Comparison of ENCODE assay signal across 9 cellular contexts in the genomic region with DNA sequence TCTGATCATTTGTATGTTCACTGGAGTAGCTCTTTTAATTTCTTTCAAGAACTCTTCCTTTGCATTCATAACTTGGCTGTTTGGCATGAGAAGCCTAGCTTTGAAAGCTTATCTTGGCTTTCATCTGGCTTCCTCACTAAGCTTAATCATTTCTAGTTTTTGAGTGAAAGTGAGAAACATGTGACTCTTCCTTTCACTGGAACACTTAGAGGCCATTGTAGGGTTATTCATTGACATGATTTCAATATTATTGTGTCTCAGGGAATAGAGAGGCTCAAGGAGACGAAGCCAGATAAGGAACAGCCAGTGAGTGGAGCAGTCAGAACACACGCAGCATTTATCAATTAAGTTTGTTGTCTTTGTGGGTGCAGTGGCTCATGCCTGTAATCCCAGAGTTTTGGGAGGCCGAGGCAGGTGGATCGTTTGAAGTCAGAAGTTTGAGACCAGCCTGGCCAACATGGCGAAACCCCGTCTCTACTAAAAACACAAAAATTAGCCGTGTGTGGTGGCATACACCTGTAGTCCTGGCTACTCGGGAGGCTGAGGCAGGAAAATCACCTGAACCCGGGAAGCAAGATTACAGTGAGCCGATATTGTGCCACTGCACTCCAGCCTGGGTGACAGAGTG.
A peak's percentile ranks its signal among the peaks of the same experiment; 100 is the strongest.
DNase-seq lines count a peak whose midpoint lies in the region; ATAC-seq and TF ChIP-seq lines count a peak whose summit lies in the region.
"Had no signal": no experiment of that assay in that cellular context is flagged by ENCODE, and none has a peak within 500 bp of the region (broad histone marks: within the 10 kb centered on the region; RNA-seq: fewer than 3 reads in every experiment).

No MANE protein-coding gene starts in this region.

- CTCF ChIA-PET in activated CD4-positive, alpha-beta memory T cell treated with anti-CD3 and anti-CD28 coated beads for 36 hours (lab: Charles Lee) = interaction anchor here (0.8 to 1.4 kb wide), 4 partner anchors 17 to 98 kb away, joined by 3 to 10 read pairs (median 6); no protein-coding TSS in a partner anchor
- CTCF ChIA-PET in activated CD4-positive, alpha-beta memory T cell treated with anti-CD3 and anti-CD28 coated beads, Interleukin-2, amount 10 ng/mL, durations not matched to agents 7 days and 5 days (lab: Charles Lee) = interaction anchor here (0.6 kb wide), 1 partner anchor 271 kb away, joined by 4 read pairs; no protein-coding TSS in a partner anchor
- CTCF ChIA-PET in PC-9 (lab: Charles Lee) = no interaction called here

- H3K4me3 ChIP-seq in PC-9 (no peak overlapping the region), neural progenitor cell (no peak overlapping the region)

- H3K9me2 ChIP-seq in PC-9 (ENCODE audit: insufficient read depth) = no peaks in the 10 kb centered on the region

- H4K20me1 ChIP-seq in PC-9 (ENCODE audit: insufficient read depth) = no peaks in the 10 kb centered on the region
- no peaks in the 10 kb centered on the region for H4K20me1 ChIP-seq in neural progenitor cell (ENCODE audit: low read depth)

- H3K36me3 ChIP-seq in PC-9 (ENCODE audit: low read depth) (no peaks in the 10 kb centered on the region), neural progenitor cell (no peaks in the 10 kb centered on the region)

- ATAC-seq in HG02763 (IDR thresholded peaks at IDR 0.05; ENCODE audit: unreplicated experiment) = peak; percentile 49
- ATAC-seq in activated naive CD8-positive, alpha-beta T cell treated with anti-CD3 and anti-CD28 coated beads, Interleukin-2, amount 10 ng/mL, durations not matched to agents 7 days and 5 days (ENCODE audit: low read depth) = peak; percentile 27

- peak overlapping the region; percentile 10 for H3K27ac Mint-ChIP-seq in activated CD4-positive, alpha-beta memory T cell treated with anti-CD3 and anti-CD28 coated beads for 36 hours
- H3K27ac Mint-ChIP-seq in activated CD4-positive, alpha-beta memory T cell treated with anti-CD3 and anti-CD28 coated beads, Interleukin-2, amount 10 ng/mL, durations not matched to agents 7 days and 5 days = no peak overlapping the region
- peak overlapping the region; percentile 33 for H3K27ac Mint-ChIP-seq in activated naive CD8-positive, alpha-beta T cell treated with anti-CD3 and anti-CD28 coated beads, Interleukin-2, amount 10 ng/mL, durations not matched to agents 7 days and 5 days
- H3K27ac Mint-ChIP-seq in neural progenitor cell = no peak overlapping the region

- H3K9me3 ChIP-seq in PC-9 (ENCODE audit: insufficient read depth, low read depth) (peaks cover 8% of the 10 kb centered on the region), neural progenitor cell (ENCODE audit: low read depth) (no peaks in the 10 kb centered on the region)

- no peak for DNase-seq in activated CD4-positive, alpha-beta memory T cell treated with anti-CD3 and anti-CD28 coated beads for 36 hours
- DNase-seq in activated CD4-positive, alpha-beta memory T cell treated with anti-CD3 and anti-CD28 coated beads, Interleukin-2, amount 10 ng/mL, durations not matched to agents 7 days and 5 days = no peak
- no peak for DNase-seq in activated naive CD8-positive, alpha-beta T cell treated with anti-CD3 and anti-CD28 coated beads, Interleukin-2, amount 10 ng/mL, durations not matched to agents 7 days and 5 days
- DNase-seq in renal cortical epithelial cell (ENCODE audit: low read depth) (peak; percentile 96), AML-193 (lab: John Stamatoyannopoulos, UW) (no peak), PC-9 (no peak), neural progenitor cell (ENCODE audit: low spot score) (no peak)
- DNase-seq: activated CD4-positive, alpha-beta T cell treated with anti-CD3 and anti-CD28 coated beads, Interleukin-2, amount 50 U/mL, for 1 hour had no signal

- H3K27ac ChIP-seq in PC-9 (no peak overlapping the region), neural progenitor cell (no peak overlapping the region)

- no peak overlapping the region for H3K4me2 ChIP-seq in PC-9
- H3K4me2 ChIP-seq in neural progenitor cell = no peak overlapping the region

- H3F3A ChIP-seq in PC-9 (ENCODE audit: insufficient read depth, low read depth) (peaks cover 3% of the 10 kb centered on the region; the same call in 1 of the 2 replicates), neural progenitor cell (ENCODE audit: low read depth) (no peaks in the 10 kb centered on the region)

- TF ChIP-seq CTCF in PC-9 (conservative IDR thresholded peaks at IDR 0.05) (no peak), neural progenitor cell (IDR thresholded peaks at IDR 0.05) (no peak)

- H3K9me3 Mint-ChIP-seq in activated CD4-positive, alpha-beta memory T cell treated with anti-CD3 and anti-CD28 coated beads for 36 hours = peaks cover 5% of the 10 kb centered on the region
- peaks cover 5% of the 10 kb centered on the region for H3K9me3 Mint-ChIP-seq in activated CD4-positive, alpha-beta memory T cell treated with anti-CD3 and anti-CD28 coated beads, Interleukin-2, amount 10 ng/mL, durations not matched to agents 7 days and 5 days
- peaks cover 8% of the 10 kb centered on the region for H3K9me3 Mint-ChIP-seq in activated naive CD8-positive, alpha-beta T cell treated with anti-CD3 and anti-CD28 coated beads, Interleukin-2, amount 10 ng/mL, durations not matched to agents 7 days and 5 days
- H3K9me3 Mint-ChIP-seq in neural progenitor cell = peaks cover 4% of the 10 kb centered on the region

- H3K4me1 ChIP-seq in PC-9 (replicated peaks; ENCODE audit: insufficient read depth) (peaks cover 13% of the 10 kb centered on the region; the same call in 1 of the 2 replicates), neural progenitor cell (no peaks in the 10 kb centered on the region)

- intact Hi-C loops in activated CD4-positive, alpha-beta memory T cell treated with anti-CD3 and anti-CD28 coated beads for 36 hours (cut with micrococcal nuclease) = loop anchor here (1.0 kb wide), 3 partner anchors 9 to 33 kb away; no protein-coding TSS in a partner anchor
- intact Hi-C loops in PC-9 (cut with micrococcal nuclease; ENCODE audit: unreplicated experiment) = no loop called here

- H3K27me3 ChIP-seq in PC-9 (ENCODE audit: insufficient read depth, low read depth) (no peaks in the 10 kb centered on the region), neural progenitor cell (no peaks in the 10 kb centered on the region)

- POLR2A ChIA-PET in activated CD4-positive, alpha-beta memory T cell treated with anti-CD3 and anti-CD28 coated beads for 36 hours (lab: Charles Lee) = interaction anchor here (0.6 to 2.7 kb wide), 7 partner anchors 10 to 98 kb away, joined by 3 to 10 read pairs (median 4); partner anchors contain the start of gene UGCG
- POLR2A ChIA-PET in activated CD4-positive, alpha-beta memory T cell treated with anti-CD3 and anti-CD28 coated beads, Interleukin-2, amount 10 ng/mL, durations not matched to agents 7 days and 5 days (lab: Charles Lee) = interaction anchor here (1.1 kb wide), 1 partner anchor 68 kb away, joined by 5 read pairs; no protein-coding TSS in a partner anchor
- POLR2A ChIA-PET in activated naive CD8-positive, alpha-beta T cell treated with anti-CD3 and anti-CD28 coated beads, Interleukin-2, amount 10 ng/mL, durations not matched to agents 7 days and 5 days (lab: Charles Lee) = interaction anchor here (1.5 kb wide), 1 partner anchor 98 kb away, joined by 6 read pairs; the partner anchor contains the start of gene UGCG
- POLR2A ChIA-PET in PC-9 (lab: Charles Lee; ENCODE audit: unreplicated experiment) = no interaction called here

- no peak overlapping the region for H3K4me3 Mint-ChIP-seq in activated CD4-positive, alpha-beta memory T cell treated with anti-CD3 and anti-CD28 coated beads for 36 hours
- no peak overlapping the region for H3K4me3 Mint-ChIP-seq in activated CD4-positive, alpha-beta memory T cell treated with anti-CD3 and anti-CD28 coated beads, Interleukin-2, amount 10 ng/mL, durations not matched to agents 7 days and 5 days
- peak overlapping the region; percentile 1 for H3K4me3 Mint-ChIP-seq in activated naive CD8-positive, alpha-beta T cell treated with anti-CD3 and anti-CD28 coated beads, Interleukin-2, amount 10 ng/mL, durations not matched to agents 7 days and 5 days
- no peak overlapping the region for H3K4me3 Mint-ChIP-seq in neural progenitor cell

- peaks cover 6% of the 10 kb centered on the region for H3K36me3 Mint-ChIP-seq in activated CD4-positive, alpha-beta memory T cell treated with anti-CD3 and anti-CD28 coated beads for 36 hours
- H3K36me3 Mint-ChIP-seq in activated CD4-positive, alpha-beta memory T cell treated with anti-CD3 and anti-CD28 coated beads, Interleukin-2, amount 10 ng/mL, durations not matched to agents 7 days and 5 days (ENCODE audit: low read depth) = no peaks in the 10 kb centered on the region
- peaks cover 6% of the 10 kb centered on the region for H3K36me3 Mint-ChIP-seq in activated naive CD8-positive, alpha-beta T cell treated with anti-CD3 and anti-CD28 coated beads, Interleukin-2, amount 10 ng/mL, durations not matched to agents 7 days and 5 days
- H3K36me3 Mint-ChIP-seq in neural progenitor cell = no peaks in the 10 kb centered on the region

- peaks cover 3% of the 10 kb centered on the region for H3K27me3 Mint-ChIP-seq in activated CD4-positive, alpha-beta memory T cell treated with anti-CD3 and anti-CD28 coated beads for 36 hours
- peaks cover 42% of the 10 kb centered on the region for H3K27me3 Mint-ChIP-seq in activated CD4-positive, alpha-beta memory T cell treated with anti-CD3 and anti-CD28 coated beads, Interleukin-2, amount 10 ng/mL, durations not matched to agents 7 days and 5 days
- peaks cover 2% of the 10 kb centered on the region for H3K27me3 Mint-ChIP-seq in activated naive CD8-positive, alpha-beta T cell treated with anti-CD3 and anti-CD28 coated beads, Interleukin-2, amount 10 ng/mL, durations not matched to agents 7 days and 5 days
- peaks cover 4% of the 10 kb centered on the region for H3K27me3 Mint-ChIP-seq in neural progenitor cell (ENCODE audit: insufficient read depth, low read depth)

- H3K4me1 Mint-ChIP-seq in activated CD4-positive, alpha-beta memory T cell treated with anti-CD3 and anti-CD28 coated beads for 36 hours (ENCODE audit: low read depth) = peaks cover 34% of the 10 kb centered on the region
- peaks cover 16% of the 10 kb centered on the region for H3K4me1 Mint-ChIP-seq in activated CD4-positive, alpha-beta memory T cell treated with anti-CD3 and anti-CD28 coated beads, Interleukin-2, amount 10 ng/mL, durations not matched to agents 7 days and 5 days
- H3K4me1 Mint-ChIP-seq in activated naive CD8-positive, alpha-beta T cell treated with anti-CD3 and anti-CD28 coated beads, Interleukin-2, amount 10 ng/mL, durations not matched to agents 7 days and 5 days = peaks cover 25% of the 10 kb centered on the region
- H3K4me1 Mint-ChIP-seq in neural progenitor cell = no peaks in the 10 kb centered on the region

- no peak overlapping the region for H2AFZ ChIP-seq in PC-9
- H2AFZ ChIP-seq in neural progenitor cell (replicated peaks) = no peak overlapping the region

- BruUV-seq in PC-9 (replicated peaks; lab: Mats Ljungman, UMichigan) = no TSS peak

- H3K79me2 ChIP-seq in PC-9 (ENCODE audit: low read depth) = no peaks in the 10 kb centered on the region
- H3K79me2 ChIP-seq in neural progenitor cell (ENCODE audit: low read depth) = no peaks in the 10 kb centered on the region

- no peak overlapping the region for H3K9ac ChIP-seq in neural progenitor cell

Comparison
In these comparisons a context has a peak if more than half of its experiments do, and no peak if none do; other contexts are left out.
1. H3K27ac Mint-ChIP-seq: peak in activated CD4-positive, alpha-beta memory T cell treated with anti-CD3 and anti-CD28 coated beads for 36 hours (single experiment) and activated naive CD8-positive, alpha-beta T cell treated with anti-CD3 and anti-CD28 coated beads, Interleukin-2, amount 10 ng/mL, durations not matched to agents 7 days and 5 days (single experiment); none in activated CD4-positive, alpha-beta memory T cell treated with anti-CD3 and anti-CD28 coated beads, Interleukin-2, amount 10 ng/mL, durations not matched to agents 7 days and 5 days (single experiment) and neural progenitor cell (single experiment).